19 cellular contexts compared by ENCODE assay signal in the genomic region with DNA sequence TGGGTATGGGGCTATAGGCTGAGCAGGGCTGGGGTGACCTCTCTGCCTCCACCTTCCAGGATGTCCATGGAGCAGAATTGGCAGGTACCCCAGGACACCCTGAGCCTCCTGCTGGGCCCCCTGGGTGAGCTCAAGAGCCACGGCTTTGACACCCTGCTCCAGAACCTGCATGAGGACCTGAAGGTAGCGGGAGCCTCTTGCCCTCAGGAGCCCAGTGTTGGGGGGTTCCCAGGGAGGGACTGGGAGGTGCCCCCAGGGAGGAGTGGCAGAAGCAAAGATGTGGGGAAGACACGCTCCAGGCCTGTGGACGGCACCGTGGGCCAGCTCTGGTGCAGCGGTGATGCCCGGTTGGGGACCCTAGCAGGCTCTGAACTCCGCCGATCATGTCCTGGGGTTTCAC. TPM values are rescaled to one million over a fixed set of nuclear protein-coding genes. Genes with fewer than 3 reads are reported as not detected.
A peak's percentile ranks its signal among the peaks of the same experiment; 100 is the strongest.
DNase-seq lines count a peak whose midpoint lies in the region; ATAC-seq and TF ChIP-seq lines count a peak whose summit lies in the region.
"Had no signal": no experiment of that assay in that cellular context is flagged by ENCODE, and none has a peak within 500 bp of the region (broad histone marks: within the 10 kb centered on the region; RNA-seq: fewer than 3 reads in every experiment).

No MANE protein-coding gene starts in this region.

- H3K4me3 Mint-ChIP-seq in activated CD8-positive, alpha-beta T cell treated with anti-CD3 and anti-CD28 coated beads for 36 hours = no peak overlapping the region
- H3K4me3 Mint-ChIP-seq: CD4-positive, CD25-positive, alpha-beta regulatory T cell had no signal

- no peaks in the 10 kb centered on the region for H3K9me2 ChIP-seq in PC-9 (ENCODE audit: insufficient read depth)

- H3K79me2 ChIP-seq in PC-9 (ENCODE audit: low read depth) = peaks cover 76% of the 10 kb centered on the region

- H3K27ac Mint-ChIP-seq in activated CD8-positive, alpha-beta T cell treated with anti-CD3 and anti-CD28 coated beads for 36 hours = no peak overlapping the region
- H3K27ac Mint-ChIP-seq: CD4-positive, CD25-positive, alpha-beta regulatory T cell had no signal

- H3K27ac ChIP-seq in PC-9 (peak overlapping the region; percentile 86), epithelial cell of prostate (peak overlapping the region; percentile 62), neuronal stem cell (replicated peaks; ENCODE audit: low read length) (no peak overlapping the region), uterus (peak overlapping the region; percentile 91 to 92)

- POLR2A ChIA-PET in PC-9 (lab: Charles Lee; ENCODE audit: unreplicated experiment) = interaction anchor here (0.6 kb wide), 1 partner anchor 202 kb away, joined by 5 read pairs; the partner anchor contains the start of gene EIF5
- POLR2A ChIA-PET in activated CD8-positive, alpha-beta T cell treated with anti-CD3 and anti-CD28 coated beads for 36 hours (lab: Charles Lee) = no interaction called here

- H3K23ac ChIP-seq in neuronal stem cell (ENCODE audit: low read depth, low read length, poor library complexity) = no peak overlapping the region

- no peak overlapping the region for H4K91ac ChIP-seq in neuronal stem cell (ENCODE audit: low read depth, low read length, poor library complexity)

- H2BK5ac ChIP-seq in neuronal stem cell (ENCODE audit: low read length) = no peak overlapping the region

- H3K18ac ChIP-seq in neuronal stem cell (ENCODE audit: low read length) = peak overlapping the region; percentile 45

- CTCF ChIA-PET in PC-9 (lab: Charles Lee) = interaction anchor here (0.6 to 1.2 kb wide), 5 partner anchors 9 to 56 kb away, joined by 3 to 17 read pairs (median 3); no protein-coding TSS in a partner anchor
- CTCF ChIA-PET in activated CD8-positive, alpha-beta T cell treated with anti-CD3 and anti-CD28 coated beads for 36 hours (lab: Charles Lee) = interaction anchor here (2.5 kb wide), 1 partner anchor 27 kb away, joined by 7 read pairs; no protein-coding TSS in a partner anchor

- TF ChIP-seq POLR2A in uterus (IDR thresholded peaks at IDR 0.05) = no peak

- no peak overlapping the region for H2BK12ac ChIP-seq in neuronal stem cell (ENCODE audit: low read length)

- no peak overlapping the region for H3K9ac ChIP-seq in neuronal stem cell (ENCODE audit: low read depth, low read length, poor library complexity)

- no peak for DNase-seq in PC-9
- no peak for DNase-seq in epithelial cell of prostate (ENCODE audit: low read depth, low spot score)
- DNase-seq in neuronal stem cell (ENCODE audit: low spot score) = no peak
- DNase-seq in uterus = peak in 1 of 2 donors; percentile 26
- no peak for DNase-seq in activated CD8-positive, alpha-beta T cell treated with anti-CD3 and anti-CD28 coated beads for 36 hours
- DNase-seq in ureter (ENCODE audit: low spot score) = no peak
- DNase-seq: CD4-positive, CD25-positive, alpha-beta regulatory T cell; DMS53; HCEC 1CT; KBM-7; NCI-H1048; NCI-H1436 treated with DMSO at 0.1 percent for 48 hours; NCI-H2171 treated with DMSO at 0.1 percent for 48 hours; NCI-H446 treated with DMSO at 0.1 percent for 48 hours; NCI-H748 treated with DMSO at 0.1 percent for 48 hours; OCI-M1; RPMI8226 had no signal

- H4K8ac ChIP-seq in neuronal stem cell (ENCODE audit: low read depth, low read length) = no peak overlapping the region

- H3F3A ChIP-seq in PC-9 (ENCODE audit: insufficient read depth, low read depth) = peaks cover 93% of the 10 kb centered on the region

- BruUV-seq in PC-9 (replicated peaks; lab: Mats Ljungman, UMichigan) = no TSS peak

- H3K4ac ChIP-seq in neuronal stem cell (ENCODE audit: low read length) = no peak overlapping the region

- no peak overlapping the region for H3K14ac ChIP-seq in neuronal stem cell (ENCODE audit: low read length)

- H3K9me3 Mint-ChIP-seq in activated CD8-positive, alpha-beta T cell treated with anti-CD3 and anti-CD28 coated beads for 36 hours = no peaks in the 10 kb centered on the region

- H3K36me3 ChIP-seq in PC-9 (ENCODE audit: low read depth) (peaks cover 70% of the 10 kb centered on the region), neuronal stem cell (replicated peaks in 1 of 2; ENCODE audit: control insufficient read depth in 2 of 2, insufficient read depth in 2 of 2, low read length in 2 of 2) (peaks cover 0 to 16% of the 10 kb centered on the region in 2 donors), uterus (no peaks in the 10 kb centered on the region)
- H3K36me3 ChIP-seq: SJCRH30 had no signal

- no peak for ATAC-seq in activated CD8-positive, alpha-beta T cell treated with anti-CD3 and anti-CD28 coated beads for 36 hours
- no peak for ATAC-seq in GM19455 (IDR thresholded peaks at IDR 0.05; ENCODE audit: unreplicated experiment)

- WGBS in neuronal stem cell (ENCODE audit: extremely low coverage in 2 of 2, insufficient read length in 2 of 2, insufficient replicate concordance in 1 of 2), 2 donors = no CpG with 5 or more reads among the region's 9 CpGs

- H3K4me3 ChIP-seq in PC-9 (no peak overlapping the region), neuronal stem cell (ENCODE audit: low read length in 2 of 2) (no peak overlapping the region), uterus (no peak overlapping the region)
- H3K4me3 ChIP-seq: SJCRH30 had no signal

- no peak overlapping the region for H2BK15ac ChIP-seq in neuronal stem cell (ENCODE audit: low read length)

- no peak overlapping the region for H2BK120ac ChIP-seq in neuronal stem cell (ENCODE audit: low read depth, low read length)

- H3K4me2 ChIP-seq in PC-9 = peak overlapping the region; percentile 94
- H3K4me2 ChIP-seq in neuronal stem cell (ENCODE audit: insufficient read depth, low read length, poor library complexity, severe bottlenecking) = no peak overlapping the region

- H3K36me3 Mint-ChIP-seq in activated CD8-positive, alpha-beta T cell treated with anti-CD3 and anti-CD28 coated beads for 36 hours (ENCODE audit: low read depth) = no peaks in the 10 kb centered on the region
- H3K36me3 Mint-ChIP-seq: CD4-positive, CD25-positive, alpha-beta regulatory T cell had no signal

- no peaks in the 10 kb centered on the region for H3K27me3 ChIP-seq in PC-9 (ENCODE audit: insufficient read depth, low read depth)
- H3K27me3 ChIP-seq in neuronal stem cell (ENCODE audit: control insufficient read depth in 3 of 3, insufficient read depth in 3 of 3, low read depth in 1 of 3, low read length in 3 of 3) = peaks cover 0 to 58% (median 12%) of the 10 kb centered on the region in 3 experiments
- no peaks in the 10 kb centered on the region for H3K27me3 ChIP-seq in uterus
- H3K27me3 ChIP-seq: SJCRH30 had no signal

- H3K27me3 Mint-ChIP-seq in activated CD8-positive, alpha-beta T cell treated with anti-CD3 and anti-CD28 coated beads for 36 hours = peaks cover 1% of the 10 kb centered on the region
- H3K27me3 Mint-ChIP-seq: CD4-positive, CD25-positive, alpha-beta regulatory T cell had no signal

- intact Hi-C loops in PC-9 (cut with micrococcal nuclease; ENCODE audit: unreplicated experiment) (no loop called here), uterus (cut with DNase I; ENCODE audit: low total_unique reads) (no loop called here)
- intact Hi-C loops in activated CD8-positive, alpha-beta T cell treated with anti-CD3 and anti-CD28 coated beads for 36 hours (cut with micrococcal nuclease) = no loop called here

- H3K9me3 ChIP-seq in PC-9 (ENCODE audit: insufficient read depth, low read depth) (no peaks in the 10 kb centered on the region), neuronal stem cell (replicated peaks in 1 of 2; ENCODE audit: control insufficient read depth in 2 of 2, insufficient read depth in 1 of 2, low read depth in 1 of 2, low read length in 2 of 2) (peaks cover 0 to 8% of the 10 kb centered on the region in 2 donors), uterus (no peaks in the 10 kb centered on the region)
- H3K9me3 ChIP-seq: SJCRH30 had no signal

- H3K4me1 ChIP-seq in PC-9 (replicated peaks; ENCODE audit: insufficient read depth) = peaks cover 90% of the 10 kb centered on the region
- H3K4me1 ChIP-seq in neuronal stem cell (ENCODE audit: control insufficient read depth in 2 of 2, insufficient read depth in 1 of 2, low read depth in 1 of 2, low read length in 2 of 2) = peaks cover 2 to 5% of the 10 kb centered on the region in 2 donors
- H3K4me1 ChIP-seq in uterus = peaks cover 0 to 16% of the 10 kb centered on the region in 2 donors

- peaks cover 32% of the 10 kb centered on the region for H4K20me1 ChIP-seq in PC-9 (ENCODE audit: insufficient read depth)

- TF ChIP-seq CTCF in PC-9 (conservative IDR thresholded peaks at IDR 0.05) (no peak), uterus (IDR thresholded peaks at IDR 0.05) (no peak)
- TF ChIP-seq CTCF in activated CD8-positive, alpha-beta T cell treated with anti-CD3 and anti-CD28 coated beads for 36 hours (IDR thresholded peaks at IDR 0.05) = no peak

- no peak overlapping the region for H2AK5ac ChIP-seq in neuronal stem cell (ENCODE audit: low read depth, low read length)

- H3K79me1 ChIP-seq in neuronal stem cell (ENCODE audit: low read depth, low read length) = peaks cover 4% of the 10 kb centered on the region

- H2AFZ ChIP-seq in PC-9 = no peak overlapping the region
- no peak overlapping the region for H2AFZ ChIP-seq in neuronal stem cell (ENCODE audit: low read length)

- no peaks in the 10 kb centered on the region for H3K4me1 Mint-ChIP-seq in activated CD8-positive, alpha-beta T cell treated with anti-CD3 and anti-CD28 coated beads for 36 hours (ENCODE audit: low read depth)
- H3K4me1 Mint-ChIP-seq: CD4-positive, CD25-positive, alpha-beta regulatory T cell had no signal

RNA-seq across cellular contexts. Expression of gene TNFAIP2, which starts 8.3 kb away (rescaled TPM):
- 291 and 366 TPM in 2 replicates for total RNA-seq in PC-9 (2021)
- polyA plus RNA-seq in neuronal stem cell (2013, experiment 1 of 2) = 26.4 TPM
- polyA plus RNA-seq in neuronal stem cell (2013, experiment 2 of 2) = 24.5 TPM
- 10 to 100 TPM; 29.4 to 81.4 (median 60.6) TPM for total RNA-seq in uterus
- total RNA-seq in activated CD8-positive, alpha-beta T cell treated with anti-CD3 and anti-CD28 coated beads for 36 hours = 1 to 10 TPM; 1.1 to 1.2 TPM
- total RNA-seq in ureter = 720 TPM
- polyA plus RNA-seq: CD4-positive, CD25-positive, alpha-beta regulatory T cell had no signal

RNA-seq across cellular contexts. Expression of gene EXOC3L4, which starts 37.1 kb away (rescaled TPM):
- total RNA-seq in PC-9 (2021) (0.38 and 1.7 TPM in 2 replicates), uterus (1 to 10 TPM in 1 of 4 donors, under 1 TPM in 2, not detected in 1; under 0.01 to 5.6 (median 0.41) TPM), ureter (2.5 TPM)
- not detected for polyA plus RNA-seq in neuronal stem cell (2013, experiment 1 of 2)
- not detected for polyA plus RNA-seq in neuronal stem cell (2013, experiment 2 of 2)
- not detected for total RNA-seq in activated CD8-positive, alpha-beta T cell treated with anti-CD3 and anti-CD28 coated beads for 36 hours
- total RNA-seq: CD4-positive, CD25-positive, alpha-beta regulatory T cell; SJCRH30 had no signal
- polyA plus RNA-seq: CD4-positive, CD25-positive, alpha-beta regulatory T cell had no signal

RNA-seq across cellular contexts. Expression of gene LBHD2, which starts 47.6 kb away (rescaled TPM):
- total RNA-seq in PC-9 (2021) = 0.52 and 0.78 TPM in 2 replicates
- not detected for polyA plus RNA-seq in neuronal stem cell (2013, experiment 1 of 2)
- polyA plus RNA-seq in neuronal stem cell (2013, experiment 2 of 2) = not detected
- total RNA-seq in uterus = not detected
- not detected for total RNA-seq in activated CD8-positive, alpha-beta T cell treated with anti-CD3 and anti-CD28 coated beads for 36 hours
- total RNA-seq in ureter = not detected
- total RNA-seq: CD4-positive, CD25-positive, alpha-beta regulatory T cell; SJCRH30 had no signal
- polyA plus RNA-seq: CD4-positive, CD25-positive, alpha-beta regulatory T cell had no signal

Comparison
In these comparisons a context has a peak if more than half of its experiments do, and no peak if none do; other contexts are left out.
1. RNA of gene TNFAIP2, which starts 8.3 kb away (total RNA-seq): 720 TPM in ureter (single experiment), 291 to 366 TPM in PC-9 and 29.4 to 81.4 TPM in uterus; 1.1 to 1.2 TPM in activated CD8-positive, alpha-beta T cell treated with anti-CD3 and anti-CD28 coated beads for 36 hours; every median in the first group is over 10 times any median in the second.